24 cellular contexts compared by ENCODE assay signal in the genomic region with DNA sequence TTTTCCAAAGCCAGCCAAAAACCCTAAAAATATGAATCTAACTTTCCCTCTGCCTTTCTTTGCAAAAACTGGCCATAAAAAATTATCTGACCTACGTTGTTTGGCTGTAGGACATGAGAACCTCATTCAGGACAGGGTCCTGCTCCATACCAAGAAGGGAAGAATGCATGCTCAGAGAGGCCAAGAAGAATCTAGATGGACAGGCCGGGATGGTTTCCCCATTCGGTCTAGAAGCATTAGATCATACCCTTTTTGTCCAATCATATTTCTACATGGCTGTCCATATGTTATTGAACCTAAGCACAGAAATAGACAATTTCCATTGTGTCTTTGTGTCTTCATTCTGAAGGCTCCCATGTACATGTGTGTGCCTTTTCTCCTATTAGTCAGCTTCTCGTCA.
"Had no signal": no experiment of that assay in that cellular context is flagged by ENCODE, and none has a peak within 500 bp of the region (broad histone marks: within the 10 kb centered on the region; RNA-seq: fewer than 3 reads in every experiment).

No MANE protein-coding gene starts in this region.

- DNase-seq: stimulated activated CD4-positive, alpha-beta T cell treated with anti-CD3 and anti-CD28 coated beads, Interleukin-2, amount 100 ng/mL, for 24 hours; stimulated activated CD4-positive, alpha-beta T cell treated with anti-CD3 and anti-CD28 coated beads, Interleukin-2, amount 100 ng/mL, for 48 hours; stimulated activated CD4-positive, alpha-beta T cell treated with anti-CD3 and anti-CD28 coated beads, Interleukin-4, amount 100 ng/mL, for 1 hour; stimulated activated CD4-positive, alpha-beta T cell treated with anti-CD3 and anti-CD28 coated beads, Interleukin-4, amount 100 ng/mL, for 24 hours; stimulated activated CD4-positive, alpha-beta T cell treated with anti-CD3 and anti-CD28 coated beads, Interleukin-4, amount 100 ng/mL, for 4 hours; stimulated activated CD8-positive, alpha-beta memory T cell treated with anti-CD3 and anti-CD28 coated beads, Interleukin-4, amount 100 ng/mL, for 48 hours; stimulated activated naive B cell treated with anti-CD40 and anti-IgM and Interleukin-4, amounts not matched to agents 10 μg/mL and 1 μg/mL and 100 μg/mL, for 72 hours; stimulated activated naive CD4-positive, alpha-beta T cell; stimulated activated naive CD4-positive, alpha-beta T cell treated with Interleukin-2 at 50 U/mL for 16 hours; stimulated activated naive CD8-positive, alpha-beta T cell treated with anti-CD3 and anti-CD28 coated beads, Interleukin-15, amount 100 ng/mL, for 72 hours; stimulated activated naive CD8-positive, alpha-beta T cell treated with anti-CD3 and anti-CD28 coated beads, Interleukin-15, Interleukin-2, amounts not matched to agents 100 U/mL and 50 U/mL, for 24 hours; stomach; substantia nigra; testis; thyroid gland; tibial artery; transverse colon; upper lobe of left lung; upper lobe of right lung; uterus had no signal

- H3K9me3 ChIP-seq: stomach, suprapubic skin, testis, thoracic aorta, thyroid gland, tibial artery, tibial nerve, transverse colon, upper lobe of left lung, upper lobe of right lung, uterus, vagina had no signal

- H3K4me3 ChIP-seq: stomach, suprapubic skin, testis, thoracic aorta, thyroid gland, tibial artery, tibial nerve, transverse colon, upper lobe of left lung, upper lobe of right lung, uterus, vagina had no signal

- H3K27me3 ChIP-seq: stomach, suprapubic skin, testis, thyroid gland, tibial artery, tibial nerve, transverse colon, upper lobe of left lung, upper lobe of right lung, uterus, vagina had no signal

- H3K36me3 ChIP-seq: stomach, suprapubic skin, thoracic aorta, thyroid gland, tibial artery, tibial nerve, transverse colon, upper lobe of left lung, upper lobe of right lung, uterus, vagina had no signal

- H3K4me1 ChIP-seq: stomach, suprapubic skin, testis, thyroid gland, tibial artery, tibial nerve, transverse colon, upper lobe of left lung, upper lobe of right lung, uterus, vagina had no signal

- H3K27ac ChIP-seq: stomach, suprapubic skin, thoracic aorta, thyroid gland, tibial artery, tibial nerve, transverse colon, upper lobe of left lung, upper lobe of right lung, uterus, vagina had no signal
